ENCODE assay signal across 8 cellular contexts in genomic region chr5:73447234-73448071, GRCh38. TPM values are rescaled to one million over a fixed set of nuclear protein-coding genes. Genes with fewer than 3 reads are reported as not detected.
DNase-seq lines count a peak whose midpoint lies in the region; ATAC-seq and TF ChIP-seq lines count a peak whose summit lies in the region.

No MANE protein-coding gene starts in this region.

- H3K27ac ChIP-seq in Peyer's patch (peak overlapping the region in 2 of 4 donors; percentile 58 to 68), ascending aorta (peak overlapping the region; percentile 89 to 96)

- in situ Hi-C loops in Caki2 (cut with HindIII; ENCODE audit: low pct_unique_long_range_greater_than_20kb, low sequenced_read_pairs): no loop called here

- no peak for TF ChIP-seq POLR2A in Peyer's patch (IDR thresholded peaks at IDR 0.05)

- no peaks in the 10 kb centered on the region for H3K36me3 ChIP-seq in Peyer's patch
- H3K36me3 ChIP-seq in ascending aorta: peaks cover 0 to 8% of the 10 kb centered on the region in 2 donors

- TF ChIP-seq CTCF in Peyer's patch (IDR thresholded peaks at IDR 0.05) (peak in 1 of 6 experiments; percentile 9), ascending aorta (IDR thresholded peaks at IDR 0.05) (no peak)

- H3K27me3 ChIP-seq in Peyer's patch: peaks cover 0 to 67% of the 10 kb centered on the region in 2 donors
- no peaks in the 10 kb centered on the region for H3K27me3 ChIP-seq in ascending aorta

- H3K9me3 ChIP-seq in Peyer's patch (no peaks in the 10 kb centered on the region), ascending aorta (no peaks in the 10 kb centered on the region)

- DNase-seq in Caki2 (ENCODE audit: low read depth) (peak; percentile 67), HCEC 1CT (peak; percentile 56), Peyer's patch (peak; percentile 35 to 71 (median 69)), ascending aorta (ENCODE audit: low spot score in 2 of 2) (peak in 1 of 2 donors; percentile 67), iPS-NIHi11 (ENCODE audit: low spot score) (peak; percentile 27), GM19238 (ENCODE audit: insufficient read length, low spot score) (no peak)
- peak; percentile 57 for DNase-seq in stimulated activated CD8-positive, alpha-beta memory T cell treated with anti-CD3 and anti-CD28 coated beads, Interleukin-4, amount 100 ng/mL, for 48 hours

- ATAC-seq in HG03139 (IDR thresholded peaks at IDR 0.05; ENCODE audit: unreplicated experiment): no peak

- H3K4me3 ChIP-seq in Peyer's patch (peak overlapping the region; percentile 37 to 65 (median 58)), ascending aorta (peak overlapping the region; percentile 68 to 86)

- intact Hi-C loops in ascending aorta (cut with DNase I): loop anchor here (2.0 to 5.0 kb wide), 2 partner anchors 29 to 50 kb away; partner anchors contain the start of gene BTF3

- H3K4me1 ChIP-seq in Peyer's patch: peaks cover 0 to 29% (median 4%) of the 10 kb centered on the region in 4 donors
- peaks cover 3 to 13% of the 10 kb centered on the region in 2 donors for H3K4me1 ChIP-seq in ascending aorta

RNA-seq across cellular contexts. Expression of gene FOXD1, which starts 1.1 kb away (rescaled TPM):
- total RNA-seq in Caki2 (2014; rRNA removed; shearing (Covaris generic); ENCODE audit: low replicate concordance): 12.1 and 17.0 TPM in 2 replicates
- total RNA-seq in Peyer's patch: 10 to 100 TPM in 1 of 4 donors, 1 to 10 TPM in 3; 1.7 to 22.7 (median 4.5) TPM
- total RNA-seq in ascending aorta: 7.1 TPM

RNA-seq across cellular contexts. Expression of gene BTF3, which starts 50.8 kb away (rescaled TPM):
- total RNA-seq in Caki2 (2014; rRNA removed; shearing (Covaris generic); ENCODE audit: low replicate concordance): 219 and 224 TPM in 2 replicates
- total RNA-seq in Peyer's patch: 100 to 1,000 TPM; 274 to 353 (median 301) TPM
- total RNA-seq in ascending aorta: 235 TPM
